In the genomic region with DNA sequence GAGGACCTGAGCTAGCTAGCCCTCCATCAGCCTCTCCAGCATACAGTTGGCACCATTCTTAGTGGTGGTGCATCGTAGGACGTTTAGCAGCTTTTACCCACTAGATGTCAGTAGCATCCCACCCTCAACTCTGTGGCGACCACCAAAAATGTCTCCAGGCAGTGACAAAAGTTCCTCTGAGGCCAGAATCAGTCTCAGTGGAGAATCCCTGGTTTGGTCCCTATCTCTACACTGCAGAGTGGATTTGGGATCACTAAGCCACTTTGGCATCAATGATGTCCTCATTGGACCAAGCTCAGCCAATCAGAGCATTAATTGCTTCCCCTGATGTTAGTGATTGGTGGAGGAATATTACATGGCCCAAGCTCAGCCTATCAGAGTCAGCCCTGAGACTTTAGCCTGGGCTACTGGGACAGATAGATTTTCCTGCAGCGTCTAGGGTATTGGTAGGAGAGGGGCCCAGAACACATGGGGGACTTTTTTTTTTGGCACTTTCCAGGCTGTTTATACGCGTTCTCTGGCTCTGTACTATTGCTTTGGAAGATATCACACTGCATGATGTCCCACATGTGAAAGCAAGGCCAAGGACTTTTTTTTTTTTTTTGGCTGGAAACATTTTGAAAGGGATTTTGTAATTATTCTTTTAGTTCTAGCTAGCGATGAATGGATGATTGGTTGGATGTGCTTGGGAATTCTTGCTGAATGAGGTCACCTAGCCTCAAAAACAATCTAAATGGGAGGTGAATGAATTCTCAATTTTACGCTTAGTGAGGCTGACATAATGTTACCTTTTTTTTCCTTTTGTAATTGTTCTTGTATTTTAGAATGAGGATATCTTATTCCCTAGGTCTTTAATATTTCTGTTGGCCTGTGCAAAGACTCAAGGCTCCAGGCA, we compare ENCODE assay signal across 8 cellular contexts. TPM values are rescaled to one million over a fixed set of nuclear protein-coding genes. Genes with fewer than 3 reads are reported as not detected.
DNase-seq lines count a peak whose midpoint lies in the region; ATAC-seq and TF ChIP-seq lines count a peak whose summit lies in the region.

No MANE protein-coding gene starts in this region.

- H4K20me1 ChIP-seq in H9 (ENCODE audit: control insufficient read depth, insufficient read depth, insufficient read length): no peaks in the 10 kb centered on the region

- no peak overlapping the region for H2BK12ac ChIP-seq in H9 (ENCODE audit: insufficient read length, low read depth, low read length)

- no peak overlapping the region for H2BK5ac ChIP-seq in H9 (ENCODE audit: insufficient read length, low read length)

- no peak overlapping the region for H3K4me3 Mint-ChIP-seq in CD8-positive, alpha-beta T cell
- no peak overlapping the region for H3K4me3 Mint-ChIP-seq in H9

- H3K9me3 Mint-ChIP-seq in CD8-positive, alpha-beta T cell: no peaks in the 10 kb centered on the region
- H3K9me3 Mint-ChIP-seq in H9: peaks cover 0 to 5% of the 10 kb centered on the region in 2 experiments; a peak in 3 of 5 replicates

- H3K4me2 ChIP-seq in H9 (ENCODE audit: insufficient read depth, insufficient read length, low read length): no peak overlapping the region

- no peak overlapping the region for H3K27ac Mint-ChIP-seq in CD8-positive, alpha-beta T cell
- H3K27ac Mint-ChIP-seq in H9: no peak overlapping the region

- POLR2A ChIA-PET in CD8-positive, alpha-beta T cell (lab: Charles Lee): interaction anchor here (0.7 kb wide), 1 partner anchor 50 kb away, joined by 3 read pairs; no protein-coding TSS in a partner anchor

- H3K23ac ChIP-seq in H9 (ENCODE audit: insufficient read length, low read depth, low read length): no peak overlapping the region

- no peak overlapping the region for H3T11ph ChIP-seq in H9 (ENCODE audit: low read length)

- H3K4me3 ChIP-seq in CD8-positive, alpha-beta T cell (ENCODE audit: low read depth, low read length): no peak overlapping the region
- H3K4me3 ChIP-seq in WERI-Rb-1 (ENCODE audit: low read depth, low read length) (no peak overlapping the region), heart right ventricle (no peak overlapping the region), thoracic aorta (no peak overlapping the region)

- H4K91ac ChIP-seq in H9 (ENCODE audit: insufficient read length, low read depth, low read length): no peak overlapping the region

- ATAC-seq in CD8-positive, alpha-beta T cell: peak; percentile 69
- ATAC-seq in heart right ventricle: peak in 6 of 8 donors; percentile 42 to 67 (median 54)
- no peak for ATAC-seq in thoracic aorta (ENCODE audit: insufficient number of reproducible peaks, low FRiP score, low read depth)
- no peak for ATAC-seq in HG02642 (IDR thresholded peaks at IDR 0.05; ENCODE audit: poor library complexity, unreplicated experiment)

- H3K4ac ChIP-seq in H9 (ENCODE audit: low read depth, low read length): no peak overlapping the region

- no peaks in the 10 kb centered on the region for H3K4me1 Mint-ChIP-seq in CD8-positive, alpha-beta T cell (ENCODE audit: low read depth)
- no peaks in the 10 kb centered on the region for H3K4me1 Mint-ChIP-seq in H9

- no peak overlapping the region for H3K18ac ChIP-seq in H9 (ENCODE audit: insufficient read length, low read depth, low read length)

- no peaks in the 10 kb centered on the region for H3K9me3 ChIP-seq in CD8-positive, alpha-beta T cell (ENCODE audit: low read length)
- H3K9me3 ChIP-seq in H9 (ENCODE audit: control insufficient read depth, low read depth, low read length) (no peaks in the 10 kb centered on the region), WERI-Rb-1 (ENCODE audit: severe bottlenecking) (no peaks in the 10 kb centered on the region), heart right ventricle (peaks cover 0 to 8% (median 0%) of the 10 kb centered on the region in 11 donors), thoracic aorta (no peaks in the 10 kb centered on the region)

- no peak overlapping the region for H3K14ac ChIP-seq in H9 (ENCODE audit: insufficient read depth, low read length)

- H3K79me2 ChIP-seq in H9 (ENCODE audit: insufficient read depth, low read length): no peaks in the 10 kb centered on the region

- H2AFZ ChIP-seq in H9 (ENCODE audit: low read length): no peak overlapping the region

- H2AK5ac ChIP-seq in H9 (ENCODE audit: insufficient read length, low read length): no peak overlapping the region

- H3K23me2 ChIP-seq in H9 (ENCODE audit: insufficient read length, low read depth, low read length, poor library complexity, severe bottlenecking): no peaks in the 10 kb centered on the region

- H2BK20ac ChIP-seq in H9 (ENCODE audit: low read depth, low read length, poor library complexity, severe bottlenecking): no peak overlapping the region

- peak; percentile 33 for TF ChIP-seq CTCF in CD8-positive, alpha-beta T cell (IDR thresholded peaks at IDR 0.05)
- TF ChIP-seq CTCF in H9 (conservative IDR thresholded peaks at IDR 0.05) (peak; percentile 75), WERI-Rb-1 (IDR thresholded peaks at IDR 0.05; ENCODE audit: low read depth, low read length) (peak; percentile 75), heart right ventricle (IDR thresholded peaks at IDR 0.05) (peak in 7 of 9 donors; percentile 28 to 59 (median 43)), thoracic aorta (IDR thresholded peaks at IDR 0.05) (peak; percentile 12)

- no peaks in the 10 kb centered on the region for H3K27me3 ChIP-seq in CD8-positive, alpha-beta T cell (ENCODE audit: insufficient read depth, low read length)
- H3K27me3 ChIP-seq in H9 (ENCODE audit: insufficient read depth, low read length): no peaks in the 10 kb centered on the region
- H3K27me3 ChIP-seq in WERI-Rb-1 (ENCODE audit: insufficient read depth, low read depth, severe bottlenecking): no peaks in the 10 kb centered on the region
- no peaks in the 10 kb centered on the region for H3K27me3 ChIP-seq in heart right ventricle
- H3K27me3 ChIP-seq in thoracic aorta (replicated peaks; ENCODE audit: insufficient read depth): no peaks in the 10 kb centered on the region

- DNase-seq in CD8-positive, alpha-beta T cell: peak in 3 of 7 experiments; percentile 21 to 54 (median 32)
- DNase-seq in H9 (peak; percentile 56), WERI-Rb-1 (peak; percentile 48), heart right ventricle (no peak), thoracic aorta (ENCODE audit: low spot score) (no peak), midbrain (lab: John Stamatoyannopoulos, UW) (no peak)
- no peak for DNase-seq in activated CD4-positive, CD25-positive, alpha-beta regulatory T cell (lab: John Stamatoyannopoulos, UW)

- no peak overlapping the region for H4K8ac ChIP-seq in H9 (replicated peaks; ENCODE audit: insufficient read length, low read depth, low read length)

- no peaks in the 10 kb centered on the region for H3K36me3 Mint-ChIP-seq in CD8-positive, alpha-beta T cell
- H3K36me3 Mint-ChIP-seq in H9 (ENCODE audit: insufficient read depth in 1 of 3, low read depth in 3 of 3): peaks cover 0 to 7% (median 0%) of the 10 kb centered on the region in 3 experiments; a peak in 3 of 7 replicates

- intact Hi-C loops in CD8-positive, alpha-beta T cell (cut with DNase I, micrococcal nuclease): loop anchor here (1.0 kb wide), 2 partner anchors 133 to 414 kb away; no protein-coding TSS in a partner anchor
- intact Hi-C loops in heart right ventricle (cut with DNase I): no loop called here

- no peaks in the 10 kb centered on the region for H3K4me1 ChIP-seq in CD8-positive, alpha-beta T cell (ENCODE audit: insufficient read depth, low read length)
- H3K4me1 ChIP-seq in H9 (ENCODE audit: insufficient read depth, low read length) (no peaks in the 10 kb centered on the region), heart right ventricle (no peaks in the 10 kb centered on the region), thoracic aorta (ENCODE audit: control insufficient read depth in 1 of 2, low read depth in 2 of 2) (no peaks in the 10 kb centered on the region)

- H3K27ac ChIP-seq in CD8-positive, alpha-beta T cell (ENCODE audit: low read depth, low read length): no peak overlapping the region
- H3K27ac ChIP-seq in H9 (ENCODE audit: insufficient read length, low read depth, low read length): no peak overlapping the region
- H3K27ac ChIP-seq in WERI-Rb-1: no peak overlapping the region
- H3K27ac ChIP-seq in heart right ventricle: no peak overlapping the region
- no peak overlapping the region for H3K27ac ChIP-seq in thoracic aorta

- H3K79me1 ChIP-seq in H9 (ENCODE audit: insufficient read depth, low read depth, low read length, poor library complexity, severe bottlenecking): no peaks in the 10 kb centered on the region

- H3K56ac ChIP-seq in H9 (ENCODE audit: insufficient read length, low read depth, low read length): no peak overlapping the region

- no peak overlapping the region for H3K9ac ChIP-seq in H9 (ENCODE audit: extremely low read depth, insufficient read length, low read length)

- no peaks in the 10 kb centered on the region for H3K27me3 Mint-ChIP-seq in CD8-positive, alpha-beta T cell (ENCODE audit: low read depth)
- H3K27me3 Mint-ChIP-seq in H9 (ENCODE audit: low read depth): peaks cover 3% of the 10 kb centered on the region

- WGBS in H9 (ENCODE audit: extremely low coverage, insufficient read length, low lambda C conversion rate): no CpG with 5 or more reads among the region's 8 CpGs
- WGBS in heart right ventricle, 2 donors: 52 to 59% methylated on average over 8 of the region's 8 CpGs

- no peaks in the 10 kb centered on the region for H3K36me3 ChIP-seq in CD8-positive, alpha-beta T cell (ENCODE audit: insufficient read depth, low read length)
- no peaks in the 10 kb centered on the region for H3K36me3 ChIP-seq in WERI-Rb-1
- no peaks in the 10 kb centered on the region for H3K36me3 ChIP-seq in heart right ventricle
- H3K36me3 ChIP-seq in thoracic aorta: no peaks in the 10 kb centered on the region

- H4K5ac ChIP-seq in H9 (ENCODE audit: insufficient read length, low read depth, low read length): no peak overlapping the region

- no peak overlapping the region for H2BK15ac ChIP-seq in H9 (ENCODE audit: low read depth, low read length)

- CTCF ChIA-PET in CD8-positive, alpha-beta T cell (lab: Charles Lee): interaction anchor here (0.7 to 2.2 kb wide), 9 partner anchors 9 to 328 kb away, joined by 3 to 10 read pairs (median 3); no protein-coding TSS in a partner anchor

- H2BK120ac ChIP-seq in H9 (ENCODE audit: low read depth, low read length, poor library complexity, severe bottlenecking): no peak overlapping the region

RNA-seq across cellular contexts. Expression of gene TMEM221, which starts 7.0 kb away (rescaled TPM):
- total RNA-seq in CD8-positive, alpha-beta T cell: not detected
- total RNA-seq in H9 (2021) (1.4 TPM in 2 replicates), heart right ventricle (under 1 TPM in 2 of 10 donors, not detected in 8; 0.12 to 0.20 TPM), thoracic aorta (not detected)
- under 1 TPM in 1 of 2 donors, not detected in 1; 0.03 TPM for polyA plus RNA-seq in heart right ventricle

RNA-seq across cellular contexts. Expression of gene NXNL1, which starts 19.2 kb away (rescaled TPM):
- total RNA-seq in CD8-positive, alpha-beta T cell: not detected
- total RNA-seq in H9 (2021): not detected in 2 replicates
- under 1 TPM in 4 of 10 donors, not detected in 6; 0.42 to 0.80 (median 0.55) TPM for total RNA-seq in heart right ventricle
- 1 to 10 TPM in 1 of 2 donors, not detected in 1; 1.1 TPM for polyA plus RNA-seq in heart right ventricle
- not detected for total RNA-seq in thoracic aorta

RNA-seq across cellular contexts. Expression of gene MVB12A, which starts 21.6 kb away (rescaled TPM):
- 10 to 100 TPM in 1 of 2 experiments, 1 to 10 TPM in 1; 9.1 to 10.4 TPM for total RNA-seq in CD8-positive, alpha-beta T cell
- total RNA-seq in H9 (2021) (49.7 and 50.4 TPM in 2 replicates), heart right ventricle (10 to 100 TPM; 11.7 to 26.8 (median 13.4) TPM), thoracic aorta (100 to 1,000 TPM in 1 of 2 donors, 10 to 100 TPM in 1; 25.3 to 103 TPM)
- 10 to 100 TPM; 38.6 to 50.0 TPM for polyA plus RNA-seq in heart right ventricle

RNA-seq across cellular contexts. Expression of gene SLC27A1, which starts 28.8 kb away (rescaled TPM):
- total RNA-seq in CD8-positive, alpha-beta T cell: 1 to 10 TPM; 8.1 to 9.4 TPM
- total RNA-seq in H9 (2021) (6.3 and 6.4 TPM in 2 replicates), heart right ventricle (10 to 100 TPM; 37.1 to 64.5 (median 47.2) TPM), thoracic aorta (10 to 100 TPM; 29.1 to 36.4 TPM)
- polyA plus RNA-seq in heart right ventricle: 10 to 100 TPM; 16.0 to 78.3 TPM

RNA-seq across cellular contexts. Expression of gene BST2, which starts 36.1 kb away (rescaled TPM):
- 10 to 100 TPM; 25.1 to 29.7 TPM for total RNA-seq in CD8-positive, alpha-beta T cell
- 60.7 and 63.3 TPM in 2 replicates for total RNA-seq in H9 (2021)
- total RNA-seq in heart right ventricle: 10 to 100 TPM; 22.7 to 73.5 (median 37.0) TPM
- 10 to 100 TPM; 32.0 to 75.4 TPM for polyA plus RNA-seq in heart right ventricle
- 100 to 1,000 TPM; 113 to 144 TPM for total RNA-seq in thoracic aorta

Comparison
In these comparisons a context has a peak if more than half of its experiments do, and no peak if none do; other contexts are left out.
1. ATAC-seq: peak in CD8-positive, alpha-beta T cell (single experiment) and heart right ventricle (6 of 8); none in thoracic aorta (single experiment) and HG02642 (single experiment).
2. DNase-seq: peak in H9 (single experiment) and WERI-Rb-1 (single experiment); none in heart right ventricle (0 of 2), thoracic aorta (single experiment), activated CD4-positive, CD25-positive, alpha-beta regulatory T cell (0 of 4) and midbrain (single experiment).
3. CTCF ChIP-seq: peak in every context shown above with its lines; median percentile 75 in H9; 75 in WERI-Rb-1; 43 in heart right ventricle; 33 in CD8-positive, alpha-beta T cell; 12 in thoracic aorta.
4. intact Hi-C loops: an anchor here in CD8-positive, alpha-beta T cell (1.0 kb wide); none called in heart right ventricle.